In the genomic region with DNA sequence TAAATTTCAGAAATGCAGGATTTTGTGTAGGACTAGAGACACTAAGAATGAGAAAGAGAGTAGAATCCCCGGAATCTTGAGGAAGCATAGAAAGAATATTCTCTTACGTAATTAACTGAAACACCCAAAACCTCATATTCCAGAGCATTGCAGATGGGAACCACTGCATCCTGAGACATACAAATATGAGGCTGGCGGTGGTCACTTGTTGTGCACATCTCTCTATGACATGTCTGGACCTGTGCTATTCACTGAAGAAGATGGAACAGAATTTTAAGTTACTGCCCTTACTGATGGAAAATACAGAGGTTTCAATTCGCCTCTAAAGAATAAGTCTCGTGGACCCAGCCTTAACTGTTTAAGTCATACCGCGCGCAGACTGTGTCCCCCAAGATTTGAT, we compare ENCODE assay signal across 8 cellular contexts. TPM values are rescaled to one million over a fixed set of nuclear protein-coding genes. Genes with fewer than 3 reads are reported as not detected.
DNase-seq lines count a peak whose midpoint lies in the region; ATAC-seq and TF ChIP-seq lines count a peak whose summit lies in the region.

No MANE protein-coding gene starts in this region.

- H3K36me3 Mint-ChIP-seq in H9 (ENCODE audit: insufficient read depth in 1 of 3, low read depth in 3 of 3), result 0 out of 7 replicates have a peak, but pooled peaks cover 0 to 4% (median 0%) of the 10 kb centered on the region in 3 experiments

- no peak overlapping the region for H3K18ac ChIP-seq in H9 (ENCODE audit: insufficient read length, low read depth, low read length)

- H3K4me3 ChIP-seq in SK-N-SH (ENCODE audit: low read depth in 2 of 2, low read length in 1 of 2), result peak overlapping the region; percentile 68 to 71
- H3K4me3 ChIP-seq in foreskin fibroblast (ENCODE audit: low read depth in 1 of 2, low read length in 2 of 2), result peak overlapping the region; percentile 73 to 95
- peak overlapping the region; percentile 53 for H3K4me3 ChIP-seq in smooth muscle cell

- H3K27ac ChIP-seq in H9 (ENCODE audit: insufficient read length, low read depth, low read length), result no peak overlapping the region
- H3K27ac ChIP-seq in SK-N-SH (ENCODE audit: low read depth in 2 of 2, low read length in 1 of 2), result peak overlapping the region; percentile 41 to 85; a peak in 3 of 4 replicates
- H3K27ac ChIP-seq in smooth muscle cell (ENCODE audit: low read depth), result peak overlapping the region; percentile 59

- H3K4me1 ChIP-seq in H9 (ENCODE audit: insufficient read depth, low read length), result no peaks in the 10 kb centered on the region
- peaks cover 10 to 12% of the 10 kb centered on the region in 2 experiments; a peak in 3 of 4 replicates for H3K4me1 ChIP-seq in SK-N-SH (ENCODE audit: control insufficient read depth in 1 of 2, insufficient read depth in 2 of 2, low read depth in 1 of 2, low read length in 1 of 2)
- H3K4me1 ChIP-seq in smooth muscle cell (ENCODE audit: low read depth), result peaks cover 12% of the 10 kb centered on the region

- H3K4ac ChIP-seq in H9 (ENCODE audit: low read depth, low read length), result no peak overlapping the region

- H3K79me2 ChIP-seq in H9 (ENCODE audit: insufficient read depth, low read length), result no peaks in the 10 kb centered on the region
- H3K79me2 ChIP-seq in SK-N-SH (ENCODE audit: insufficient read depth), result peaks cover 15% of the 10 kb centered on the region; the same call in 1 of the 2 replicates
- peaks cover 3% of the 10 kb centered on the region for H3K79me2 ChIP-seq in smooth muscle cell (ENCODE audit: low read depth)

- no peak overlapping the region for H3K9ac ChIP-seq in H9 (ENCODE audit: extremely low read depth, insufficient read length, low read length)
- H3K9ac ChIP-seq in SK-N-SH, result peak overlapping the region; percentile 64
- peak overlapping the region; percentile 55 for H3K9ac ChIP-seq in smooth muscle cell (ENCODE audit: low read depth)

- H3K27ac Mint-ChIP-seq in H9, result peak overlapping the region in 1 of 3 experiments; percentile 88; a peak in 1 of 7 replicates

- H2AFZ ChIP-seq in H9 (ENCODE audit: low read length) (no peak overlapping the region), SK-N-SH (ENCODE audit: low read depth) (peak overlapping the region; percentile 100), smooth muscle cell (ENCODE audit: low read depth) (peak overlapping the region; percentile 99)

- H3K27me3 ChIP-seq in H9 (ENCODE audit: insufficient read depth, low read length) (no peaks in the 10 kb centered on the region), SK-N-SH (ENCODE audit: insufficient read depth) (no peaks in the 10 kb centered on the region), smooth muscle cell (ENCODE audit: low read depth) (no peaks in the 10 kb centered on the region)

- H2AK5ac ChIP-seq in H9 (ENCODE audit: insufficient read length, low read length), result no peak overlapping the region

- CTCF ChIA-PET in SK-N-SH (lab: Yijun Ruan, JAX), result interaction anchor here (1.1 to 2.3 kb wide), 8 partner anchors 10 to 311 kb away, joined by 3 to 11 read pairs (median 6); no protein-coding TSS in a partner anchor
- CTCF ChIA-PET in GM10248 (lab: Yijun Ruan, JAX), result interaction anchor here (1.2 to 2.8 kb wide), 3 partner anchors 9 to 116 kb away, joined by 5 to 9 read pairs (median 5); no protein-coding TSS in a partner anchor

- H2BK12ac ChIP-seq in H9 (ENCODE audit: insufficient read length, low read depth, low read length), result no peak overlapping the region

- no peak overlapping the region for H3K56ac ChIP-seq in H9 (ENCODE audit: insufficient read length, low read depth, low read length)

- H3K9me3 Mint-ChIP-seq in H9, result no peaks in the 10 kb centered on the region

- H3K14ac ChIP-seq in H9 (ENCODE audit: insufficient read depth, low read length), result no peak overlapping the region

- TF ChIP-seq CTCF in H9 (conservative IDR thresholded peaks at IDR 0.05) (no peak), SK-N-SH (IDR thresholded peaks at IDR 0.05) (no peak), foreskin fibroblast (IDR thresholded peaks at IDR 0.05; ENCODE audit: low read depth, low read length) (no peak), smooth muscle cell (IDR thresholded peaks at IDR 0.05; ENCODE audit: borderline replicate concordance, insufficient read depth, poor library complexity, severe bottlenecking) (no peak), GM10248 (IDR thresholded peaks at IDR 0.05; ENCODE audit: control extremely low read depth, extremely low read depth, low read depth, missing control alignments) (no peak)

- no peaks in the 10 kb centered on the region for H3F3A ChIP-seq in SK-N-SH (replicated peaks; ENCODE audit: insufficient read depth)
- no peaks in the 10 kb centered on the region for H3F3A ChIP-seq in smooth muscle cell (ENCODE audit: low read depth)

- H4K91ac ChIP-seq in H9 (ENCODE audit: insufficient read length, low read depth, low read length), result no peak overlapping the region

- H3T11ph ChIP-seq in H9 (ENCODE audit: low read length), result no peak overlapping the region

- DNase-seq in H9 (no peak), SK-N-SH (no peak), foreskin fibroblast (peak in 1 of 2 donors; percentile 11), smooth muscle cell (lab: John Stamatoyannopoulos, UW; ENCODE audit: unreplicated experiment) (no peak), C1 segment of cervical spinal cord (lab: John Stamatoyannopoulos, UW) (no peak), NCI-H2196 (lab: John Stamatoyannopoulos, UW; ENCODE audit: unreplicated experiment) (no peak), GM10248 (ENCODE audit: extremely low spot score) (no peak)

- H3K79me1 ChIP-seq in H9 (ENCODE audit: insufficient read depth, low read depth, low read length, poor library complexity, severe bottlenecking), result no peaks in the 10 kb centered on the region

- no peak for TF ChIP-seq RAD21 in SK-N-SH (IDR thresholded peaks at IDR 0.05; ENCODE audit: low read length)

- no peaks in the 10 kb centered on the region for H3K23me2 ChIP-seq in H9 (ENCODE audit: insufficient read length, low read depth, low read length, poor library complexity, severe bottlenecking)

- H3K4me1 Mint-ChIP-seq in H9, result peaks cover 12 to 16% of the 10 kb centered on the region in 2 experiments

- H2BK15ac ChIP-seq in H9 (ENCODE audit: low read depth, low read length), result no peak overlapping the region

- peak overlapping the region; percentile 17 for H3K4me2 ChIP-seq in H9 (ENCODE audit: insufficient read depth, insufficient read length, low read length)
- H3K4me2 ChIP-seq in SK-N-SH, result peak overlapping the region; percentile 87
- peak overlapping the region; percentile 84 for H3K4me2 ChIP-seq in smooth muscle cell

- no peak overlapping the region for H4K8ac ChIP-seq in H9 (replicated peaks; ENCODE audit: insufficient read length, low read depth, low read length)

- no peak overlapping the region for H2BK5ac ChIP-seq in H9 (ENCODE audit: insufficient read length, low read length)

- 0 out of 2 replicates have a peak, but pooled peaks cover 5% of the 10 kb centered on the region for H3K27me3 Mint-ChIP-seq in H9 (ENCODE audit: low read depth)

- no peaks in the 10 kb centered on the region for H3K9me3 ChIP-seq in H9 (ENCODE audit: control insufficient read depth, low read depth, low read length)
- H3K9me3 ChIP-seq in SK-N-SH, result no peaks in the 10 kb centered on the region
- H3K9me3 ChIP-seq in smooth muscle cell (replicated peaks; ENCODE audit: low read depth), result no peaks in the 10 kb centered on the region

- no CpG with 5 or more reads among the region's 8 CpGs for WGBS in H9 (ENCODE audit: extremely low coverage, insufficient read length, low lambda C conversion rate)
- WGBS in SK-N-SH (ENCODE audit: low lambda C conversion rate), result 70% methylated on average over 8 of the region's 8 CpGs
- 88% methylated on average over 8 of the region's 8 CpGs for WGBS in smooth muscle cell (ENCODE audit: low lambda C conversion rate)

- H3K9me2 ChIP-seq in SK-N-SH, result no peaks in the 10 kb centered on the region

- H4K20me1 ChIP-seq in H9 (ENCODE audit: control insufficient read depth, insufficient read depth, insufficient read length) (no peaks in the 10 kb centered on the region), SK-N-SH (ENCODE audit: insufficient read depth) (no peaks in the 10 kb centered on the region), smooth muscle cell (ENCODE audit: low read depth) (no peaks in the 10 kb centered on the region)

- no peak overlapping the region for H2BK20ac ChIP-seq in H9 (ENCODE audit: low read depth, low read length, poor library complexity, severe bottlenecking)

- no peak overlapping the region for H3K23ac ChIP-seq in H9 (ENCODE audit: insufficient read length, low read depth, low read length)

- TF ChIP-seq EP300 in SK-N-SH (IDR thresholded peaks at IDR 0.05; ENCODE audit: borderline replicate concordance in 1 of 2, low read depth in 1 of 2, low read length in 1 of 2), result no peak

- ATAC-seq in HG03439 (IDR thresholded peaks at IDR 0.05; ENCODE audit: unreplicated experiment), result no peak

- peaks cover 0 to 2% of the 10 kb centered on the region in 2 experiments for H3K36me3 ChIP-seq in SK-N-SH (replicated peaks in 1 of 2; ENCODE audit: control insufficient read depth in 1 of 2, insufficient read depth in 2 of 2, low read length in 1 of 2)
- no peaks in the 10 kb centered on the region for H3K36me3 ChIP-seq in smooth muscle cell (ENCODE audit: low read depth)

- POLR2A ChIA-PET in SK-N-SH (lab: Yijun Ruan, JAX) (interaction anchor here (1.4 to 2.2 kb wide), 3 partner anchors 62 to 179 kb away, joined by 7 to 30 read pairs (median 8); partner anchors contain the start of gene MTMR4), GM10248 (lab: Yijun Ruan, JAX) (interaction anchor here (0.5 to 1.8 kb wide), 3 partner anchors 35 to 1253 kb away, joined by 3 to 19 read pairs (median 9); no protein-coding TSS in a partner anchor)

- H3K4me3 Mint-ChIP-seq in H9, result peak overlapping the region; percentile 67 to 73

- no peak overlapping the region for H4K5ac ChIP-seq in H9 (ENCODE audit: insufficient read length, low read depth, low read length)

- H2BK120ac ChIP-seq in H9 (ENCODE audit: low read depth, low read length, poor library complexity, severe bottlenecking), result no peak overlapping the region

TF ChIP-seq in SK-N-SH, 30 proteins besides CTCF, POLR2A, EP300 and RAD21 (continues in another document):
- no peak for TF ChIP-seq FOXM1 (IDR thresholded peaks at IDR 0.05; ENCODE audit: low read depth)
- TF ChIP-seq NRF1 (IDR thresholded peaks at IDR 0.05; ENCODE audit: low read depth, low read length), result no peak
- no peak for TF ChIP-seq FOXJ3 (CRISPR knock-in tag; IDR thresholded peaks at IDR 0.05)
- TF ChIP-seq TCF12 (IDR thresholded peaks at IDR 0.05), result no peak
- TF ChIP-seq EZH2phosphoT487 (IDR thresholded peaks at IDR 0.05; ENCODE audit: borderline replicate concordance, low read depth), result no peak

RNA-seq across cellular contexts. Expression of gene RAD51C, which starts 0.8 kb away (rescaled TPM):
- 11.3 and 16.3 TPM in 2 replicates for total RNA-seq in H9 (2021)
- 36.1 and 38.7 TPM in 2 replicates for polyA plus RNA-seq in SK-N-SH (2012; rRNA removed)
- polyA plus RNA-seq in SK-N-SH (2012; cell fraction: cytosol; rRNA removed), result 48.2 and 63.7 TPM in 2 replicates
- 14.8 and 20.6 TPM in 2 replicates for polyA plus RNA-seq in SK-N-SH (2012; cell fraction: nucleus; rRNA removed)
- total RNA-seq in smooth muscle cell, result 20.9 and 23.2 TPM in 2 replicates
- polyA plus RNA-seq in smooth muscle cell, result 27.1 and 29.9 TPM in 2 replicates

RNA-seq across cellular contexts. Expression of gene TEX14, which starts 1.4 kb away (rescaled TPM):
- total RNA-seq in H9 (2021), result 0.31 and 0.55 TPM in 2 replicates
- 0.02 TPM in 1 of 2 replicates, not detected in the other for polyA plus RNA-seq in SK-N-SH (2012; rRNA removed)
- polyA plus RNA-seq in SK-N-SH (2012; cell fraction: cytosol; rRNA removed), result 0.03 and 0.06 TPM in 2 replicates
- 0.06 and 0.14 TPM in 2 replicates for polyA plus RNA-seq in SK-N-SH (2012; cell fraction: nucleus; rRNA removed)
- 0.04 TPM in 1 of 2 replicates, not detected in the other for total RNA-seq in smooth muscle cell
- polyA plus RNA-seq in smooth muscle cell, result not detected in 2 replicates

Comparison
In these comparisons a context has a peak if more than half of its experiments do, and no peak if none do; other contexts are left out.
1. H3K4me2 ChIP-seq: peak in every context shown above with its lines; median percentile 87 in SK-N-SH; 84 in smooth muscle cell; 17 in H9.